In the genomic region with DNA sequence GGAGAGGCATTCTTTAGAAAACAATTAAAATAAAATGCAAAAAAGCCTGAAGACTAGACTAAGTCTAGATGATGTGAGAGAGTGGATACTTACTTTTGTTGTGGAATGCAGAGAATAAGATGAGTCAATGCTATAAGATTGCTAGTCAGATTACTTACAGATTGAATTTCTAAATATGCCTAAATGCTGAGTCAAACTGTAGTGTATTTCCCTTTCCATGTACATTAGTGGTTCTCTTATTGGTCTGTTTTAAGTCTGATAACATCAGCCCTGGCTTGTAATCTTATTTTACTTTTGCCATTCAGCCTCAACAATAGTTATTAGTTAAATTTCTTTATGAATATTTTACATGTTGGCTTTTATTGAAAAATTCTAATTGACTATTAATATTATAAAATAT, we compare ENCODE assay signal across 22 cellular contexts.
DNase-seq lines count a peak whose midpoint lies in the region; FAIRE-seq and TF ChIP-seq lines count a peak whose summit lies in the region.
"Had no signal": no experiment of that assay in that cellular context is flagged by ENCODE, and none has a peak within 500 bp of the region (broad histone marks: within the 10 kb centered on the region; RNA-seq: fewer than 3 reads in every experiment).

No MANE protein-coding gene starts in this region.

- POLR2A ChIA-PET in activated CD4-positive, alpha-beta memory T cell treated with anti-CD3 and anti-CD28 coated beads, Interleukin-2, amount 10 ng/mL, durations not matched to agents 7 days and 5 days (lab: Charles Lee) = no interaction called here

- no peak overlapping the region for H3K4me3 Mint-ChIP-seq in astrocyte (ENCODE audit: unreplicated experiment)
- no peak overlapping the region for H3K4me3 Mint-ChIP-seq in activated CD4-positive, alpha-beta memory T cell treated with anti-CD3 and anti-CD28 coated beads, Interleukin-2, amount 10 ng/mL, durations not matched to agents 7 days and 5 days
- H3K4me3 Mint-ChIP-seq: B cell, CD14-positive monocyte, IgD-negative memory B cell had no signal

- CTCF ChIA-PET in activated CD4-positive, alpha-beta memory T cell treated with anti-CD3 and anti-CD28 coated beads, Interleukin-2, amount 10 ng/mL, durations not matched to agents 7 days and 5 days (lab: Charles Lee) = no interaction called here

- no peak overlapping the region for H3K27ac Mint-ChIP-seq in astrocyte (ENCODE audit: unreplicated experiment)
- no peak overlapping the region for H3K27ac Mint-ChIP-seq in activated CD4-positive, alpha-beta memory T cell treated with anti-CD3 and anti-CD28 coated beads, Interleukin-2, amount 10 ng/mL, durations not matched to agents 7 days and 5 days
- H3K27ac Mint-ChIP-seq: B cell, CD14-positive monocyte had no signal

- H2AFZ ChIP-seq in ACC112 (ENCODE audit: low read length, unreplicated experiment) = no peak overlapping the region
- no peak overlapping the region for H2AFZ ChIP-seq in astrocyte (ENCODE audit: low read depth, low read length)

- DNase-seq in NCI-H226 = peak; percentile 29
- DNase-seq in astrocyte (ENCODE audit: low read depth) = peak; percentile 27
- DNase-seq in fibroblast of peridontal ligament (ENCODE audit: extremely low read depth) = peak; percentile 0
- no peak for DNase-seq in GM12892 (ENCODE audit: insufficient read length)
- no peak for DNase-seq in stimulated activated CD4-positive, alpha-beta T cell treated with anti-CD3 and anti-CD28 coated beads, Interleukin-2, amount 100 ng/mL, for 48 hours
- DNase-seq in NCI-H524 treated with DMSO at 0.1 percent for 48 hours (lab: John Stamatoyannopoulos, UW) = no peak
- no peak for DNase-seq in activated CD4-positive, alpha-beta memory T cell treated with anti-CD3 and anti-CD28 coated beads, Interleukin-2, amount 10 ng/mL, durations not matched to agents 7 days and 5 days
- DNase-seq: 8988T, EL, GF-D8, NCI-H1417, NCI-H1694 treated with DMSO at 0.1 percent for 48 hours, NCI-H2107, NCI-H510A, NCI-H748 treated with DMSO at 0.1 percent for 48 hours, Right ventricle myocardium superior had no signal

- H3K79me2 ChIP-seq in ACC112 (ENCODE audit: control insufficient read depth, insufficient read depth, low read length, unreplicated experiment) (no peaks in the 10 kb centered on the region), astrocyte (ENCODE audit: insufficient read depth, low read length) (no peaks in the 10 kb centered on the region)

- H3K27me3 ChIP-seq in ACC112 (ENCODE audit: insufficient read depth, low read length) (no peaks in the 10 kb centered on the region), astrocyte (ENCODE audit: insufficient read depth, low read length) (no peaks in the 10 kb centered on the region)

- no peaks in the 10 kb centered on the region for H3K27me3 Mint-ChIP-seq in astrocyte (ENCODE audit: low read depth, unreplicated experiment)
- no peaks in the 10 kb centered on the region for H3K27me3 Mint-ChIP-seq in activated CD4-positive, alpha-beta memory T cell treated with anti-CD3 and anti-CD28 coated beads, Interleukin-2, amount 10 ng/mL, durations not matched to agents 7 days and 5 days
- H3K27me3 Mint-ChIP-seq: B cell, IgD-negative memory B cell had no signal

- H3K27ac ChIP-seq in ACC112 (ENCODE audit: low read depth, low read length) = peak overlapping the region; percentile 23
- no peak overlapping the region for H3K27ac ChIP-seq in astrocyte (ENCODE audit: low read depth, low read length)

- H3K4me1 ChIP-seq in ACC112 (ENCODE audit: control insufficient read depth, insufficient read depth, low read length, unreplicated experiment) (peaks cover 13% of the 10 kb centered on the region), astrocyte (ENCODE audit: insufficient read depth, low read length) (no peaks in the 10 kb centered on the region)

- TF ChIP-seq CTCF in astrocyte (IDR thresholded peaks at IDR 0.05; ENCODE audit: insufficient read depth, low read depth, low read length) = no peak

- no peaks in the 10 kb centered on the region for H3K9me3 ChIP-seq in astrocyte (ENCODE audit: insufficient read depth, low read depth, low read length)

- FAIRE-seq in astrocyte (lab: Jason Lieb, UNC) (no peak), GM12892 (lab: Jason Lieb, UNC) (no peak)
- FAIRE-seq: GM19239, RCC 7860 had no signal

- no peaks in the 10 kb centered on the region for H3K4me1 Mint-ChIP-seq in astrocyte (ENCODE audit: low read depth, unreplicated experiment)
- no peaks in the 10 kb centered on the region for H3K4me1 Mint-ChIP-seq in activated CD4-positive, alpha-beta memory T cell treated with anti-CD3 and anti-CD28 coated beads, Interleukin-2, amount 10 ng/mL, durations not matched to agents 7 days and 5 days
- H3K4me1 Mint-ChIP-seq: B cell, CD14-positive monocyte, IgD-negative memory B cell had no signal

- no peak overlapping the region for H3K9ac ChIP-seq in astrocyte (ENCODE audit: low read length)

- no peaks in the 10 kb centered on the region for H4K20me1 ChIP-seq in astrocyte (ENCODE audit: insufficient read depth, low read length)

- no peaks in the 10 kb centered on the region for H3K36me3 Mint-ChIP-seq in astrocyte (ENCODE audit: low read depth, unreplicated experiment)
- no peaks in the 10 kb centered on the region for H3K36me3 Mint-ChIP-seq in activated CD4-positive, alpha-beta memory T cell treated with anti-CD3 and anti-CD28 coated beads, Interleukin-2, amount 10 ng/mL, durations not matched to agents 7 days and 5 days (ENCODE audit: low read depth)
- H3K36me3 Mint-ChIP-seq: CD14-positive monocyte had no signal

- no peak overlapping the region for H3K4me2 ChIP-seq in astrocyte (ENCODE audit: low read length)

- no peaks in the 10 kb centered on the region for H3K36me3 ChIP-seq in ACC112 (ENCODE audit: insufficient read depth, low read length)
- no peaks in the 10 kb centered on the region for H3K36me3 ChIP-seq in astrocyte (ENCODE audit: insufficient read depth, low read length)

- H3K9me3 Mint-ChIP-seq in astrocyte (ENCODE audit: unreplicated experiment) = peaks cover 3% of the 10 kb centered on the region
- peaks cover 5% of the 10 kb centered on the region for H3K9me3 Mint-ChIP-seq in activated CD4-positive, alpha-beta memory T cell treated with anti-CD3 and anti-CD28 coated beads, Interleukin-2, amount 10 ng/mL, durations not matched to agents 7 days and 5 days

- H3K4me3 ChIP-seq in ACC112 (ENCODE audit: low read depth, low read length) (no peak overlapping the region), astrocyte (ENCODE audit: insufficient read depth, low read depth, low read length) (no peak overlapping the region)

- no peak for TF ChIP-seq POLR2A in GM12892 (IDR thresholded peaks at IDR 0.05; ENCODE audit: low read depth, low read length)

Comparison
In these comparisons a context has a peak if more than half of its experiments do, and no peak if none do; other contexts are left out.
1. DNase-seq: peak in NCI-H226 (single experiment), astrocyte (single experiment) and fibroblast of peridontal ligament (single experiment); none in GM12892 (single experiment), stimulated activated CD4-positive, alpha-beta T cell treated with anti-CD3 and anti-CD28 coated beads, Interleukin-2, amount 100 ng/mL, for 48 hours (0 of 2), NCI-H524 treated with DMSO at 0.1 percent for 48 hours (single experiment) and activated CD4-positive, alpha-beta memory T cell treated with anti-CD3 and anti-CD28 coated beads, Interleukin-2, amount 10 ng/mL, durations not matched to agents 7 days and 5 days (single experiment).